8 cellular contexts compared by ENCODE assay signal in genomic region chr12:68808388-68809189, GRCh38. TPM values are rescaled to one million over a fixed set of nuclear protein-coding genes. Genes with fewer than 3 reads are reported as not detected.
DNase-seq lines count a peak whose midpoint lies in the region; ATAC-seq and TF ChIP-seq lines count a peak whose summit lies in the region.

No MANE protein-coding gene starts in this region.

- H3K4me3 ChIP-seq in right lobe of liver: peak overlapping the region; percentile 70 to 89 (median 79)

- DNase-seq in C1 segment of cervical spinal cord (lab: John Stamatoyannopoulos, UW) (peak in 12 of 14 donors; percentile 36 to 79 (median 60)), NCI-H526 (lab: John Stamatoyannopoulos, UW) (peak; percentile 92 to 95), dermis microvascular lymphatic vessel endothelial cell (ENCODE audit: low read depth in 2 of 2) (peak; percentile 91 to 97), right lobe of liver (peak; percentile 83 to 91 (median 88))
- peak; percentile 43 to 49 for DNase-seq in activated CD4-positive, alpha-beta T cell treated with anti-CD3 and anti-CD28 coated beads, Interleukin-2, amount 50 U/mL, for 24 hours (ENCODE audit: low read depth in 1 of 2, low spot score in 1 of 2)
- peak; percentile 72 for DNase-seq in stimulated activated CD4-positive, alpha-beta T cell treated with anti-CD3 and anti-CD28 coated beads, Interleukin-4, amount 100 ng/mL, for 24 hours

- no peaks in the 10 kb centered on the region for H3K27me3 ChIP-seq in right lobe of liver

- peak overlapping the region; percentile 99 to 100 (median 99) for H3K27ac ChIP-seq in right lobe of liver

- peaks cover 0 to 12% (median 8%) of the 10 kb centered on the region in 4 donors for H3K36me3 ChIP-seq in right lobe of liver

- H3K9me3 ChIP-seq in right lobe of liver: no peaks in the 10 kb centered on the region

- ATAC-seq in GM19372 (IDR thresholded peaks at IDR 0.05; ENCODE audit: low read depth, unreplicated experiment) (peak; percentile 48), HG03520 (IDR thresholded peaks at IDR 0.05; ENCODE audit: unreplicated experiment) (peak; percentile 41), right lobe of liver (peak; percentile 58 to 67 (median 61))

- WGBS in right lobe of liver (ENCODE audit: insufficient coverage, low coverage, low lambda C conversion rate, missing lambda C conversion rate): 0% methylated on average over 11 of the region's 61 CpGs

- H3K4me1 ChIP-seq in right lobe of liver: peaks cover 0 to 28% (median 6%) of the 10 kb centered on the region in 4 donors

- TF ChIP-seq CTCF in right lobe of liver (IDR thresholded peaks at IDR 0.05): peak in 1 of 4 donors; percentile 15

- intact Hi-C loops in right lobe of liver (cut with DNase I): no loop called here

- TF ChIP-seq POLR2A in right lobe of liver (IDR thresholded peaks at IDR 0.05): peak; percentile 91

RNA-seq across cellular contexts. Expression of gene MDM2, which starts 0.6 kb away (rescaled TPM):
- 158 and 223 TPM in 2 replicates for total RNA-seq in dermis microvascular lymphatic vessel endothelial cell
- 10 to 100 TPM; 56.9 to 74.3 (median 64.0) TPM for total RNA-seq in right lobe of liver

Comparison
In these comparisons a context has a peak if more than half of its experiments do, and no peak if none do; other contexts are left out.
1. Peak in every context shown above with its lines: DNase-seq, ATAC-seq, H3K4me3 ChIP-seq and H3K27ac ChIP-seq.